In the genomic region with DNA sequence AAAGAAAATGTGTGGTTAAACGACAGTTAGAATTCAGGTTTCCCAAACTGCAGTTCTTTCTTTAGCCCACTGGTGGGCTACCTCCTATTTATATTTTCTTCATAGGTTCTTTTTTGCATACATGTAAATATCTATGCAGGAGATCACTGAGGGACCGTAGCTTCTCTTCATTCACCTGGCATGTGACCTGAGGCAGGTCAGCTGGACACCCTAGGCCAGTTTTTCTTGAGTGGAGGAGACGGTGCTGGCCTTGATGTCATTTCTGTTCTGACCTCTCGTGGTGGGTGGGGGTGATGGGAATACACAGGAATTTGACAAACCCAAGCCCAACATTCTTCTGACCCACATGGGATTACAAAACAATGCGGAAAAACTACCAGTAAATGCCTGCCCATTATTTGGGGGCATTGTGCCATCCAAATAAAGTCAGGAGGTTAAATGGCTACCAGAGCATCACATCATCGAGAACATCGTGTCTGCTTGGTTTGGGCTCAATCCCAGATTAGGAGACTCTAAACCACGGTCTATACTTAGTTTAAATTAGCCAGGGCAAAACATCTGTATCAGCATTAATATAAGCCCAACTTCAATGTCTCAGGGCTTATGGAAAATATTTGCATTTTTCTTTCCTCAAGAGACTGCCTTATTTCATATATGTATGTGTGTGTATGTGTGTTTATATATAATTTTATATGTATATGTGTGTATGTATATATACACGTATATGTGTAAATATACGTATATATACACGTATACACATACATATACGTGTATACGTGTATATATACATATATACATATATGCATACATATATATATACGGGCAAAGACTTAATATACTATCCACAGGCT, we compare ENCODE assay signal across 8 cellular contexts. TPM values are rescaled to one million over a fixed set of nuclear protein-coding genes. Genes with fewer than 3 reads are reported as not detected.
DNase-seq lines count a peak whose midpoint lies in the region; ATAC-seq and TF ChIP-seq lines count a peak whose summit lies in the region.

No MANE protein-coding gene starts in this region.

- peaks cover 76% of the 10 kb centered on the region for H3K4me1 ChIP-seq in mammary epithelial cell (ENCODE audit: insufficient read depth, low read length)

- in situ Hi-C loops in KBM-7 (cut with MboI; ENCODE audit: low pct_unique_long_range_greater_than_20kb, low sequenced_read_pairs) = loop anchor here (10.0 to 25.0 kb wide), 3 partner anchors 107 to 345 kb away; no protein-coding TSS in a partner anchor
- in situ Hi-C loops in mammary epithelial cell (cut with MboI; ENCODE audit: low sequenced_read_pairs in 2 of 2) = loop anchor here in 1 of 2 donors (25.0 kb wide), 1 partner anchor 245 kb away; no protein-coding TSS in a partner anchor

- no peaks in the 10 kb centered on the region for H3K27me3 ChIP-seq in mammary epithelial cell (ENCODE audit: insufficient read depth, low read length)

- dilution Hi-C loops in mammary epithelial cell (cut with HindIII; ENCODE audit: low sequenced_read_pairs) = loop anchor here (5.0 to 10.0 kb wide), 3 partner anchors 40 to 460 kb away; no protein-coding TSS in a partner anchor

- TF ChIP-seq CTCF in AG09309 (IDR thresholded peaks at IDR 0.05; ENCODE audit: control insufficient read depth, insufficient read depth, low read depth, low read length, missing control alignments) (peak; percentile 24), mammary epithelial cell (conservative IDR thresholded peaks at IDR 0.05 in 1 of 2, IDR thresholded peaks at IDR 0.05 in 1 of 2; ENCODE audit: extremely low read depth in 1 of 2, insufficient read depth in 1 of 2, low read depth in 1 of 2, low read length in 2 of 2) (peak; percentile 17 to 18)

- no peaks in the 10 kb centered on the region for H3K36me3 ChIP-seq in mammary epithelial cell (ENCODE audit: insufficient read depth, low read length)

- H3K9me3 ChIP-seq in mammary epithelial cell (replicated peaks; ENCODE audit: insufficient read depth, low read length) = no peaks in the 10 kb centered on the region

- intact Hi-C loops in mammary epithelial cell (cut with micrococcal nuclease) = no loop called here

- peak overlapping the region; percentile 59 for H2AFZ ChIP-seq in mammary epithelial cell (ENCODE audit: low read depth, low read length)

- CTCF ChIA-PET in mammary epithelial cell (lab: Charles Lee; ENCODE audit: low non-redundant PET) = no interaction called here

- DNase-seq in AG09309 (ENCODE audit: low read depth) (peak; percentile 85), KBM-7 (peak; percentile 29), mammary epithelial cell (peak; percentile 33), myocyte (ENCODE audit: low read depth) (peak; percentile 93), foreskin melanocyte (no peak), iPS-NIHi7 (ENCODE audit: extremely low spot score) (no peak), NCI-H1105 treated with DMSO at 0.1 percent for 48 hours (lab: John Stamatoyannopoulos, UW) (no peak)

- WGBS in mammary epithelial cell (ENCODE audit: low coverage, missing lambda C conversion rate) = 39% methylated on average over 13 of the region's 14 CpGs

- H3K4me2 ChIP-seq in mammary epithelial cell (ENCODE audit: insufficient read depth, low read depth, low read length) = peak overlapping the region; percentile 15

- no peaks in the 10 kb centered on the region for H3K79me2 ChIP-seq in mammary epithelial cell (ENCODE audit: insufficient read depth, low read length)

- no peak overlapping the region for H3K9ac ChIP-seq in mammary epithelial cell (ENCODE audit: insufficient read depth, low read length)

- peak overlapping the region; percentile 95 for H3K27ac ChIP-seq in mammary epithelial cell (ENCODE audit: insufficient read depth, low read depth, low read length)

- H3K4me3 ChIP-seq in AG09309 (ENCODE audit: control insufficient read depth, low read depth, low read length) = no peak overlapping the region
- H3K4me3 ChIP-seq in mammary epithelial cell (replicated peaks in 1 of 3; ENCODE audit: insufficient read depth in 1 of 3, low read depth in 2 of 3, low read length in 3 of 3) = no peak overlapping the region

- BruUV-seq in mammary epithelial cell (replicated peaks; lab: Mats Ljungman, UMichigan) = no TSS peak

- ATAC-seq in HG03175 (IDR thresholded peaks at IDR 0.05; ENCODE audit: unreplicated experiment) = no peak

- no peaks in the 10 kb centered on the region for H4K20me1 ChIP-seq in mammary epithelial cell (ENCODE audit: insufficient read depth, low read length)

RNA-seq across cellular contexts. Expression of a gene that starts 7.4 kb away (rescaled TPM):
- 100 to 1,000 TPM in 1 of 2 donors, 10 to 100 TPM in 1; 75.3 to 109 TPM for total RNA-seq in mammary epithelial cell
- polyA plus RNA-seq in mammary epithelial cell = 63.4 TPM
- polyA minus RNA-seq in mammary epithelial cell = 33.1 TPM
- 60.2 and 63.5 TPM in 2 replicates for total RNA-seq in myocyte
- polyA plus RNA-seq in myocyte (2012) = 76.8 TPM

Comparison
In these comparisons a context has a peak if more than half of its experiments do, and no peak if none do; other contexts are left out.
1. DNase-seq: peak in AG09309 (single experiment), KBM-7 (single experiment), mammary epithelial cell (single experiment) and myocyte (single experiment); none in foreskin melanocyte (single experiment), iPS-NIHi7 (single experiment) and NCI-H1105 treated with DMSO at 0.1 percent for 48 hours (single experiment).